ENCODE assay signal across 13 cellular contexts in genomic region chr6:125220712-125221111, GRCh38.
A peak's percentile ranks its signal among the peaks of the same experiment; 100 is the strongest.
DNase-seq lines count a peak whose midpoint lies in the region; TF ChIP-seq lines count a peak whose summit lies in the region.
"Had no signal": no experiment of that assay in that cellular context is flagged by ENCODE, and none has a peak within 500 bp of the region (broad histone marks: within the 10 kb centered on the region; RNA-seq: fewer than 3 reads in every experiment).

No MANE protein-coding gene starts in this region.

- intact Hi-C loops in Caco-2 (cut with micrococcal nuclease; ENCODE audit: unreplicated experiment) = loop anchor here (5.0 kb wide), 2 partner anchors 68 to 87 kb away; partner anchors contain the start of gene TPD52L1

- H3F3A ChIP-seq in SK-N-SH (replicated peaks; ENCODE audit: insufficient read depth) = no peaks in the 10 kb centered on the region

- H3K27ac ChIP-seq in coronary artery (peak overlapping the region; percentile 46 to 85), SK-N-SH (ENCODE audit: low read depth in 2 of 2, low read length in 1 of 2) (no peak overlapping the region)

- H3K4me1 Mint-ChIP-seq in Caco-2 (ENCODE audit: low read depth, unreplicated experiment) = peaks cover 30% of the 10 kb centered on the region

- no peak for TF ChIP-seq RAD21 in SK-N-SH (IDR thresholded peaks at IDR 0.05; ENCODE audit: low read length)

- no peak for DNase-seq in Caco-2
- DNase-seq in coronary artery (ENCODE audit: low spot score) = no peak
- DNase-seq in kidney tubule cell (ENCODE audit: low spot score) = peak; percentile 55
- peak; percentile 28 for DNase-seq in retina
- DNase-seq in HuH-7.5 (ENCODE audit: low spot score) = no peak
- no peak for DNase-seq in cerebellum (ENCODE audit: low spot score)
- DNase-seq in SK-N-SH = no peak
- no peak for DNase-seq in occipital lobe (lab: John Stamatoyannopoulos, UW)
- DNase-seq: DMS79 treated with DMSO at 0.1 percent for 48 hours; naive thymus-derived CD4-positive, alpha-beta T cell; NCI-H1417; NCI-H524 treated with DMSO at 0.1 percent for 48 hours; stimulated activated CD4-positive, alpha-beta T cell treated with anti-CD3 and anti-CD28 coated beads, Interleukin-15, amount 100 ng/mL, for 24 hours had no signal

- no peak overlapping the region for H3K9ac ChIP-seq in SK-N-SH

- H3K36me3 Mint-ChIP-seq in Caco-2 (ENCODE audit: insufficient read depth, unreplicated experiment) = no peaks in the 10 kb centered on the region
- H3K36me3 Mint-ChIP-seq: naive thymus-derived CD4-positive, alpha-beta T cell had no signal

- H3K36me3 ChIP-seq in Caco-2 (ENCODE audit: control insufficient read depth, insufficient read depth, low read length) (no peaks in the 10 kb centered on the region; the same call in 1 of the 2 replicates), SK-N-SH (replicated peaks in 1 of 2; ENCODE audit: control insufficient read depth in 1 of 2, insufficient read depth in 2 of 2, low read length in 1 of 2) (no peaks in the 10 kb centered on the region)

- POLR2A ChIA-PET in Caco-2 (lab: Charles Lee) (no interaction called here), SK-N-SH (lab: Yijun Ruan, JAX) (no interaction called here)

- TF ChIP-seq CTCF in Caco-2 (IDR thresholded peaks at IDR 0.05; ENCODE audit: insufficient read depth in 1 of 2, low read depth in 1 of 2, low read length in 1 of 2, severe bottlenecking in 1 of 2, unreplicated experiment in 1 of 2) (no peak), coronary artery (IDR thresholded peaks at IDR 0.05) (no peak), SK-N-SH (IDR thresholded peaks at IDR 0.05) (no peak)

- H3K4me1 ChIP-seq in Caco-2 (peaks cover 24% of the 10 kb centered on the region), SK-N-SH (ENCODE audit: control insufficient read depth in 1 of 2, insufficient read depth in 2 of 2, low read depth in 1 of 2, low read length in 1 of 2) (no peaks in the 10 kb centered on the region)

- H2AFZ ChIP-seq in SK-N-SH (ENCODE audit: low read depth) = no peak overlapping the region

- no peaks in the 10 kb centered on the region for H3K27me3 ChIP-seq in Caco-2 (replicated peaks; ENCODE audit: control insufficient read depth, insufficient read depth, low read length)
- peaks cover 10% of the 10 kb centered on the region; the same call in 1 of the 2 replicates for H3K27me3 ChIP-seq in SK-N-SH (ENCODE audit: insufficient read depth)

- no peaks in the 10 kb centered on the region for H3K27me3 Mint-ChIP-seq in Caco-2 (ENCODE audit: insufficient read depth, unreplicated experiment)

- no peak overlapping the region for H3K27ac Mint-ChIP-seq in Caco-2 (ENCODE audit: unreplicated experiment)
- H3K27ac Mint-ChIP-seq: naive thymus-derived CD4-positive, alpha-beta T cell had no signal

- H3K9me3 ChIP-seq in Caco-2 (no peaks in the 10 kb centered on the region), SK-N-SH (no peaks in the 10 kb centered on the region)

- no peaks in the 10 kb centered on the region for H3K79me2 ChIP-seq in SK-N-SH (ENCODE audit: insufficient read depth)

- TF ChIP-seq EP300 in SK-N-SH (IDR thresholded peaks at IDR 0.05; ENCODE audit: borderline replicate concordance in 1 of 2, low read depth in 1 of 2, low read length in 1 of 2) = no peak

- BruUV-seq in Caco-2 (replicated peaks; lab: Mats Ljungman, UMichigan) = no TSS peak

- H3K9me2 ChIP-seq in SK-N-SH = no peaks in the 10 kb centered on the region

- 10% methylated on average over 2 of the region's 2 CpGs for WGBS in SK-N-SH (ENCODE audit: low lambda C conversion rate)

- no peaks in the 10 kb centered on the region for H4K20me1 ChIP-seq in SK-N-SH (ENCODE audit: insufficient read depth)

- H3K4me3 ChIP-seq in Caco-2 (ENCODE audit: low read depth, low read length) (peak overlapping the region; percentile 4), coronary artery (no peak overlapping the region), SK-N-SH (ENCODE audit: low read depth in 2 of 2, low read length in 1 of 2) (no peak overlapping the region)

- no peak overlapping the region for H3K4me2 ChIP-seq in SK-N-SH

- peak overlapping the region; percentile 25 for H3K4me3 Mint-ChIP-seq in Caco-2 (ENCODE audit: unreplicated experiment)
- H3K4me3 Mint-ChIP-seq: naive thymus-derived CD4-positive, alpha-beta T cell had no signal

- no peaks in the 10 kb centered on the region for H3K9me3 Mint-ChIP-seq in Caco-2 (ENCODE audit: unreplicated experiment)
- H3K9me3 Mint-ChIP-seq: naive thymus-derived CD4-positive, alpha-beta T cell had no signal

- CTCF ChIA-PET in Caco-2 (lab: Charles Lee) (interaction anchor here (1.2 kb wide), 1 partner anchor 67 kb away, joined by 3 read pairs; the partner anchor contains the start of gene TPD52L1), SK-N-SH (lab: Yijun Ruan, JAX) (interaction anchor here (0.7 kb wide), 1 partner anchor 106 kb away, joined by 3 read pairs; no protein-coding TSS in a partner anchor)

TF ChIP-seq in SK-N-SH, 30 proteins besides CTCF, POLR2A, EP300 and RAD21:
- no peak for TF ChIP-seq YY1 (IDR thresholded peaks at IDR 0.05; ENCODE audit: low read depth)
- TF ChIP-seq, protein P1, sequence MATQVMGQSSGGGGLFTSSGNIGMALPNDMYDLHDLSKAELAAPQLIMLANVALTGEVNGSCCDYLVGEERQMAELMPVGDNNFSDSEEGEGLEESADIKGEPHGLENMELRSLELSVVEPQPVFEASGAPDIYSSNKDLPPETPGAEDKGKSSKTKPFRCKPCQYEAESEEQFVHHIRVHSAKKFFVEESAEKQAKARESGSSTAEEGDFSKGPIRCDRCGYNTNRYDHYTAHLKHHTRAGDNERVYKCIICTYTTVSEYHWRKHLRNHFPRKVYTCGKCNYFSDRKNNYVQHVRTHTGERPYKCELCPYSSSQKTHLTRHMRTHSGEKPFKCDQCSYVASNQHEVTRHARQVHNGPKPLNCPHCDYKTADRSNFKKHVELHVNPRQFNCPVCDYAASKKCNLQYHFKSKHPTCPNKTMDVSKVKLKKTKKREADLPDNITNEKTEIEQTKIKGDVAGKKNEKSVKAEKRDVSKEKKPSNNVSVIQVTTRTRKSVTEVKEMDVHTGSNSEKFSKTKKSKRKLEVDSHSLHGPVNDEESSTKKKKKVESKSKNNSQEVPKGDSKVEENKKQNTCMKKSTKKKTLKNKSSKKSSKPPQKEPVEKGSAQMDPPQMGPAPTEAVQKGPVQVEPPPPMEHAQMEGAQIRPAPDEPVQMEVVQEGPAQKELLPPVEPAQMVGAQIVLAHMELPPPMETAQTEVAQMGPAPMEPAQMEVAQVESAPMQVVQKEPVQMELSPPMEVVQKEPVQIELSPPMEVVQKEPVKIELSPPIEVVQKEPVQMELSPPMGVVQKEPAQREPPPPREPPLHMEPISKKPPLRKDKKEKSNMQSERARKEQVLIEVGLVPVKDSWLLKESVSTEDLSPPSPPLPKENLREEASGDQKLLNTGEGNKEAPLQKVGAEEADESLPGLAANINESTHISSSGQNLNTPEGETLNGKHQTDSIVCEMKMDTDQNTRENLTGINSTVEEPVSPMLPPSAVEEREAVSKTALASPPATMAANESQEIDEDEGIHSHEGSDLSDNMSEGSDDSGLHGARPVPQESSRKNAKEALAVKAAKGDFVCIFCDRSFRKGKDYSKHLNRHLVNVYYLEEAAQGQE (IDR thresholded peaks at IDR 0.05; ENCODE audit: low read depth, low read length) = no peak
- no peak for TF ChIP-seq TCF12 (IDR thresholded peaks at IDR 0.05)
- no peak for TF ChIP-seq GATA2 (CRISPR knock-in tag; IDR thresholded peaks at IDR 0.05)
- TF ChIP-seq EZH2phosphoT487 (IDR thresholded peaks at IDR 0.05; ENCODE audit: borderline replicate concordance, low read depth) = no peak
- TF ChIP-seq SMC3 (IDR thresholded peaks at IDR 0.05; ENCODE audit: low read depth, low read length) = no peak
- TF ChIP-seq, protein P2, sequence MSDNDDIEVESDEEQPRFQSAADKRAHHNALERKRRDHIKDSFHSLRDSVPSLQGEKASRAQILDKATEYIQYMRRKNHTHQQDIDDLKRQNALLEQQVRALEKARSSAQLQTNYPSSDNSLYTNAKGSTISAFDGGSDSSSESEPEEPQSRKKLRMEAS (IDR thresholded peaks at IDR 0.05; ENCODE audit: low read depth) = no peak
- no peak for TF ChIP-seq MEF2A (IDR thresholded peaks at IDR 0.05; ENCODE audit: borderline replicate concordance, low read depth)
- TF ChIP-seq FOSL2 (IDR thresholded peaks at IDR 0.05; ENCODE audit: borderline replicate concordance, low read depth) = no peak
- TF ChIP-seq TAF1 (IDR thresholded peaks at IDR 0.05; ENCODE audit: borderline replicate concordance, low read depth, low read length) = no peak
- TF ChIP-seq JUND (IDR thresholded peaks at IDR 0.05) = no peak
- TF ChIP-seq FOXJ3 (CRISPR knock-in tag; IDR thresholded peaks at IDR 0.05) = no peak
TF ChIP-seq in SK-N-SH: peak in this region for 0.

Comparison
In these comparisons a context has a peak if more than half of its experiments do, and no peak if none do; other contexts are left out.
1. DNase-seq: peak in kidney tubule cell (single experiment) and retina (single experiment); none in Caco-2 (0 of 2), coronary artery (single experiment), HuH-7.5 (single experiment), cerebellum (single experiment), SK-N-SH (single experiment) and occipital lobe (single experiment).
2. H3K27ac ChIP-seq: peak in coronary artery (2 of 2); none in SK-N-SH (0 of 2).